Comparison of ENCODE assay signal across 1 cellular context in genomic region chr16:4839942-4840341, GRCh38.
TF ChIP-seq lines count a peak whose summit lies in the region.

No MANE protein-coding gene starts in this region.

TF ChIP-seq in HepG2, 621 proteins besides CTCF, POLR2A, EP300 and RAD21:
- no peak for TF ChIP-seq SOX6 (IDR thresholded peaks at IDR 0.05)
- TF ChIP-seq SOX6 (CRISPR knock-in tag; IDR thresholded peaks at IDR 0.05): no peak
- no peak for TF ChIP-seq GABPA (IDR thresholded peaks at IDR 0.05; ENCODE audit: low read depth, low read length)
- no peak for TF ChIP-seq GABPA (CRISPR knock-in tag; IDR thresholded peaks at IDR 0.05; ENCODE audit: low read depth)
- no peak for TF ChIP-seq ZNF292 (CRISPR knock-in tag; IDR thresholded peaks at IDR 0.05; ENCODE audit: borderline replicate concordance, low read depth)
- TF ChIP-seq, protein P1, sequence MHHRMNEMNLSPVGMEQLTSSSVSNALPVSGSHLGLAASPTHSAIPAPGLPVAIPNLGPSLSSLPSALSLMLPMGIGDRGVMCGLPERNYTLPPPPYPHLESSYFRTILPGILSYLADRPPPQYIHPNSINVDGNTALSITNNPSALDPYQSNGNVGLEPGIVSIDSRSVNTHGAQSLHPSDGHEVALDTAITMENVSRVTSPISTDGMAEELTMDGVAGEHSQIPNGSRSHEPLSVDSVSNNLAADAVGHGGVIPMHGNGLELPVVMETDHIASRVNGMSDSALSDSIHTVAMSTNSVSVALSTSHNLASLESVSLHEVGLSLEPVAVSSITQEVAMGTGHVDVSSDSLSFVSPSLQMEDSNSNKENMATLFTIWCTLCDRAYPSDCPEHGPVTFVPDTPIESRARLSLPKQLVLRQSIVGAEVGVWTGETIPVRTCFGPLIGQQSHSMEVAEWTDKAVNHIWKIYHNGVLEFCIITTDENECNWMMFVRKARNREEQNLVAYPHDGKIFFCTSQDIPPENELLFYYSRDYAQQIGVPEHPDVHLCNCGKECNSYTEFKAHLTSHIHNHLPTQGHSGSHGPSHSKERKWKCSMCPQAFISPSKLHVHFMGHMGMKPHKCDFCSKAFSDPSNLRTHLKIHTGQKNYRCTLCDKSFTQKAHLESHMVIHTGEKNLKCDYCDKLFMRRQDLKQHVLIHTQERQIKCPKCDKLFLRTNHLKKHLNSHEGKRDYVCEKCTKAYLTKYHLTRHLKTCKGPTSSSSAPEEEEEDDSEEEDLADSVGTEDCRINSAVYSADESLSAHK (CRISPR knock-in tag; IDR thresholded peaks at IDR 0.05; ENCODE audit: borderline replicate concordance): no peak
- TF ChIP-seq, protein P2, sequence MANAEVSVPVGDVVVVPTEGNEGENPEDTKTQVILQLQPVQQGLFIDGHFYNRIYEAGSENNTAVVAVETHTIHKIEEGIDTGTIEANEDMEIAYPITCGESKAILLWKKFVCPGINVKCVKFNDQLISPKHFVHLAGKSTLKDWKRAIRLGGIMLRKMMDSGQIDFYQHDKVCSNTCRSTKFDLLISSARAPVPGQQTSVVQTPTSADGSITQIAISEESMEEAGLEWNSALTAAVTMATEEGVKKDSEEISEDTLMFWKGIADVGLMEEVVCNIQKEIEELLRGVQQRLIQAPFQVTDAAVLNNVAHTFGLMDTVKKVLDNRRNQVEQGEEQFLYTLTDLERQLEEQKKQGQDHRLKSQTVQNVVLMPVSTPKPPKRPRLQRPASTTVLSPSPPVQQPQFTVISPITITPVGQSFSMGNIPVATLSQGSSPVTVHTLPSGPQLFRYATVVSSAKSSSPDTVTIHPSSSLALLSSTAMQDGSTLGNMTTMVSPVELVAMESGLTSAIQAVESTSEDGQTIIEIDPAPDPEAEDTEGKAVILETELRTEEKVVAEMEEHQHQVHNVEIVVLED (CRISPR knock-in tag; IDR thresholded peaks at IDR 0.05; ENCODE audit: borderline replicate concordance): no peak
- TF ChIP-seq TBX2 (CRISPR knock-in tag; IDR thresholded peaks at IDR 0.05; ENCODE audit: borderline replicate concordance): no peak
- TF ChIP-seq EEA1 (CRISPR knock-in tag; IDR thresholded peaks at IDR 0.05; ENCODE audit: borderline replicate concordance): no peak
- TF ChIP-seq ZNF564 (CRISPR knock-in tag; IDR thresholded peaks at IDR 0.05): no peak
- TF ChIP-seq EHMT2 (IDR thresholded peaks at IDR 0.05; ENCODE audit: borderline replicate concordance, low read depth, low read length): no peak
- no peak for TF ChIP-seq MBNL3 (CRISPR knock-in tag; conservative IDR thresholded peaks at IDR 0.05)
- TF ChIP-seq MBD4 (IDR thresholded peaks at IDR 0.05; ENCODE audit: borderline replicate concordance, low read length): no peak
- TF ChIP-seq ZNF383 (CRISPR knock-in tag; IDR thresholded peaks at IDR 0.05; ENCODE audit: borderline replicate concordance): no peak
- no peak for TF ChIP-seq REXO4 (CRISPR knock-in tag; IDR thresholded peaks at IDR 0.05; ENCODE audit: borderline replicate concordance)
- no peak for TF ChIP-seq ZFP37 (CRISPR knock-in tag; IDR thresholded peaks at IDR 0.05; ENCODE audit: borderline replicate concordance)
- TF ChIP-seq, protein P3, sequence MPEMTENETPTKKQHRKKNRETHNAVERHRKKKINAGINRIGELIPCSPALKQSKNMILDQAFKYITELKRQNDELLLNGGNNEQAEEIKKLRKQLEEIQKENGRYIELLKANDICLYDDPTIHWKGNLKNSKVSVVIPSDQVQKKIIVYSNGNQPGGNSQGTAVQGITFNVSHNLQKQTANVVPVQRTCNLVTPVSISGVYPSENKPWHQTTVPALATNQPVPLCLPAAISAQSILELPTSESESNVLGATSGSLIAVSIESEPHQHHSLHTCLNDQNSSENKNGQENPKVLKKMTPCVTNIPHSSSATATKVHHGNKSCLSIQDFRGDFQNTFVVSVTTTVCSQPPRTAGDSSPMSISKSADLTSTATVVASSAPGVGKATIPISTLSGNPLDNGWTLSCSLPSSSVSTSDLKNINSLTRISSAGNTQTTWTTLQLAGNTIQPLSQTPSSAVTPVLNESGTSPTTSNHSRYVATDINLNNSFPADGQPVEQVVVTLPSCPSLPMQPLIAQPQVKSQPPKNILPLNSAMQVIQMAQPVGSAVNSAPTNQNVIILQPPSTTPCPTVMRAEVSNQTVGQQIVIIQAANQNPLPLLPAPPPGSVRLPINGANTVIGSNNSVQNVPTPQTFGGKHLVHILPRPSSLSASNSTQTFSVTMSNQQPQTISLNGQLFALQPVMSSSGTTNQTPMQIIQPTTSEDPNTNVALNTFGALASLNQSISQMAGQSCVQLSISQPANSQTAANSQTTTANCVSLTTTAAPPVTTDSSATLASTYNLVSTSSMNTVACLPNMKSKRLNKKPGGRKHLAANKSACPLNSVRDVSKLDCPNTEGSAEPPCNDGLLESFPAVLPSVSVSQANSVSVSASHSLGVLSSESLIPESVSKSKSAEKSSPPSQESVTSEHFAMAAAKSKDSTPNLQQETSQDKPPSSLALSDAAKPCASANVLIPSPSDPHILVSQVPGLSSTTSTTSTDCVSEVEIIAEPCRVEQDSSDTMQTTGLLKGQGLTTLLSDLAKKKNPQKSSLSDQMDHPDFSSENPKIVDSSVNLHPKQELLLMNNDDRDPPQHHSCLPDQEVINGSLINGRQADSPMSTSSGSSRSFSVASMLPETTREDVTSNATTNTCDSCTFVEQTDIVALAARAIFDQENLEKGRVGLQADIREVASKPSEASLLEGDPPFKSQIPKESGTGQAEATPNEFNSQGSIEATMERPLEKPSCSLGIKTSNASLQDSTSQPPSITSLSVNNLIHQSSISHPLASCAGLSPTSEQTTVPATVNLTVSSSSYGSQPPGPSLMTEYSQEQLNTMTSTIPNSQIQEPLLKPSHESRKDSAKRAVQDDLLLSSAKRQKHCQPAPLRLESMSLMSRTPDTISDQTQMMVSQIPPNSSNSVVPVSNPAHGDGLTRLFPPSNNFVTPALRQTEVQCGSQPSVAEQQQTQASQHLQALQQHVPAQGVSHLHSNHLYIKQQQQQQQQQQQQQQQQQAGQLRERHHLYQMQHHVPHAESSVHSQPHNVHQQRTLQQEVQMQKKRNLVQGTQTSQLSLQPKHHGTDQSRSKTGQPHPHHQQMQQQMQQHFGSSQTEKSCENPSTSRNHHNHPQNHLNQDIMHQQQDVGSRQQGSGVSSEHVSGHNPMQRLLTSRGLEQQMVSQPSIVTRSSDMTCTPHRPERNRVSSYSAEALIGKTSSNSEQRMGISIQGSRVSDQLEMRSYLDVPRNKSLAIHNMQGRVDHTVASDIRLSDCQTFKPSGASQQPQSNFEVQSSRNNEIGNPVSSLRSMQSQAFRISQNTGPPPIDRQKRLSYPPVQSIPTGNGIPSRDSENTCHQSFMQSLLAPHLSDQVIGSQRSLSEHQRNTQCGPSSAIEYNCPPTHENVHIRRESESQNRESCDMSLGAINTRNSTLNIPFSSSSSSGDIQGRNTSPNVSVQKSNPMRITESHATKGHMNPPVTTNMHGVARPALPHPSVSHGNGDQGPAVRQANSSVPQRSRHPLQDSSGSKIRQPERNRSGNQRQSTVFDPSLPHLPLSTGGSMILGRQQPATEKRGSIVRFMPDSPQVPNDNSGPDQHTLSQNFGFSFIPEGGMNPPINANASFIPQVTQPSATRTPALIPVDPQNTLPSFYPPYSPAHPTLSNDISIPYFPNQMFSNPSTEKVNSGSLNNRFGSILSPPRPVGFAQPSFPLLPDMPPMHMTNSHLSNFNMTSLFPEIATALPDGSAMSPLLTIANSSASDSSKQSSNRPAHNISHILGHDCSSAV (CRISPR knock-in tag; IDR thresholded peaks at IDR 0.05; ENCODE audit: borderline replicate concordance): no peak
